Comparison of ENCODE assay signal across 25 cellular contexts in the genomic region with DNA sequence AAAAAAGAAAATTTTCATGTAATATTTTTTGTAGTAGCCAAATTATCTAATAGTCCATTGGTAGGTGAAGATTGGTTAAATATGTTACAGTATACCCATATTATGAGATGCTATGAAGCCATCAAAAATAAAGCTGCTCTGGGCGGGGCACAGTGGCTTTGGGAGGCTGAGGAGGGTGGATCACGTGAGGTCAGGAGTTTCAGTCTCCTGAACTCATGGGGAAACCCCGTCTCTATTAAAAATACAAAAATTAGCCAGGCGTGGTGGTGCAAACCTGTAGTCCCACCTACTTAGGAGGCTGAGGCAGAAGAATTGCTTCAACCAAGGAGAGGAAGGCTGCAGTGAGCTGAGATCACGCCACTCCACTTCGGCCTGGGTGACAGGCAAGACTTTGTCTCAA.
"Had no signal": no experiment of that assay in that cellular context is flagged by ENCODE, and none has a peak within 500 bp of the region (broad histone marks: within the 10 kb centered on the region; RNA-seq: fewer than 3 reads in every experiment).

No MANE protein-coding gene starts in this region.

- H3K4me1 ChIP-seq: esophagus squamous epithelium, lower lobe of right lung, neural progenitor cell, parathyroid adenoma, right lobe of liver, stomach, vagina had no signal

- H2AFZ ChIP-seq: neural progenitor cell, parathyroid adenoma had no signal

- DNase-seq: dermis blood vessel endothelial cell; effector memory CD4-positive, alpha-beta T cell; esophagus squamous epithelium; foreskin melanocyte; hypothalamus; immature natural killer cell; islet precursor cell; left ventricle myocardium superior; lower lobe of right lung; mucosa of descending colon; naive thymus-derived CD4-positive, alpha-beta T cell; right lobe of liver; small intestine; stimulated activated CD4-positive, alpha-beta T cell treated with anti-CD3 and anti-CD28 coated beads, Interleukin-15, amount 100 ng/mL, for 24 hours; stimulated activated CD4-positive, alpha-beta T cell treated with anti-CD3 and anti-CD28 coated beads, Interleukin-2, amount 100 ng/mL, for 48 hours; stimulated activated naive CD4-positive, alpha-beta T cell treated with Interleukin-2 at 50 U/mL for 16 hours; stomach; thyroid gland; trophoblast cell had no signal

- H3K36me3 ChIP-seq: esophagus squamous epithelium, lower lobe of right lung, neural progenitor cell, right lobe of liver, stomach, thyroid gland, vagina had no signal

- H3K36me3 Mint-ChIP-seq: naive thymus-derived CD4-positive, alpha-beta T cell; neural progenitor cell had no signal

- H3K27me3 ChIP-seq: esophagus squamous epithelium, neural progenitor cell, right lobe of liver, stomach, thyroid gland, vagina had no signal

- ATAC-seq: left ventricle myocardium superior; lower lobe of right lung; mucosa of descending colon; naive thymus-derived CD4-positive, alpha-beta T cell; right lobe of liver had no signal

- H3K4me3 Mint-ChIP-seq: immature natural killer cell; naive thymus-derived CD4-positive, alpha-beta T cell; nephron; neural progenitor cell had no signal

- H3K4me3 ChIP-seq: coronary artery, esophagus squamous epithelium, lower lobe of right lung, mucosa of descending colon, neural progenitor cell, right lobe of liver, stomach, thyroid gland, vagina had no signal

- H3K79me2 ChIP-seq: parathyroid adenoma had no signal

- H3K9me3 ChIP-seq: esophagus squamous epithelium, lower lobe of right lung, mucosa of descending colon, right lobe of liver, stomach, thyroid gland, vagina had no signal

- H3K27ac Mint-ChIP-seq: immature natural killer cell; naive thymus-derived CD4-positive, alpha-beta T cell; nephron; neural progenitor cell; progenitor cell of endocrine pancreas had no signal

- H3K4me2 ChIP-seq: neural progenitor cell had no signal

- H3K9ac ChIP-seq: neural progenitor cell, parathyroid adenoma had no signal

- H3K4me1 Mint-ChIP-seq: immature natural killer cell had no signal

- H3K27ac ChIP-seq: coronary artery, esophagus squamous epithelium, lower lobe of right lung, neural progenitor cell, parathyroid adenoma, right lobe of liver, stomach, thyroid gland, vagina had no signal
